In the genomic region with DNA sequence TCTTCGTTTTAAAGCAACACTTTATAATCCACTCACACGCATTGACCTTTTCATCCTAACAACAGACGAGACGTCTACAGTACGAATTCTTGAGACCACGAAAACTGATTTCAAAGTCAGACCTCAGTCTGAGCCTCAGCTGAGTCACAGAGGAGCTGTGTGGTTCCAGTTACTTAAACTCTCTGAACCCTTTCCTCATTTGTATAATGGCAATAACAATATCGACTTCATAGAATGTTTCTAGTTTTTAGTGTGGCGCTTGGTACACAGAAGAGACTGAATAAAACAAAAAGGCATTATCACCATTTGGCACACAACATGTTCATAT, we compare ENCODE assay signal across 14 cellular contexts.
DNase-seq lines count a peak whose midpoint lies in the region; ATAC-seq and TF ChIP-seq lines count a peak whose summit lies in the region.
"Had no signal": no experiment of that assay in that cellular context is flagged by ENCODE, and none has a peak within 500 bp of the region (broad histone marks: within the 10 kb centered on the region; RNA-seq: fewer than 3 reads in every experiment).

No MANE protein-coding gene starts in this region.

- no peak overlapping the region for H2AFZ ChIP-seq in osteoblast (ENCODE audit: low read length)

- peak; percentile 33 for ATAC-seq in activated CD8-positive, alpha-beta memory T cell treated with anti-CD3 and anti-CD28 coated beads, Interleukin-2, amount 10 ng/mL, durations not matched to agents 7 days and 5 days

- H3K9me3 Mint-ChIP-seq in activated CD8-positive, alpha-beta memory T cell treated with anti-CD3 and anti-CD28 coated beads, Interleukin-2, amount 10 ng/mL, durations not matched to agents 7 days and 5 days (ENCODE audit: low read depth): no peaks in the 10 kb centered on the region
- H3K9me3 Mint-ChIP-seq: activated naive CD4-positive, alpha-beta T cell treated with anti-CD3 and anti-CD28 coated beads, Interleukin-2, amount 10 ng/mL, durations not matched to agents 7 days and 5 days; dendritic cell treated with granulocyte-macrophage colony-stimulating factor and Interleukin-4, amounts not matched to agents 40 ng/mL and 50 ng/mL, for 4 days had no signal

- no peak for TF ChIP-seq CTCF in osteoblast (IDR thresholded peaks at IDR 0.05; ENCODE audit: extremely low read depth, low read depth, low read length)

- peak overlapping the region; percentile 97 for H3K27ac ChIP-seq in osteoblast (ENCODE audit: low read depth, low read length)
- H3K27ac ChIP-seq: pancreas had no signal

- H3K4me1 ChIP-seq in osteoblast (ENCODE audit: insufficient read depth, low read length): peaks cover 15% of the 10 kb centered on the region

- CTCF ChIA-PET in activated CD8-positive, alpha-beta memory T cell treated with anti-CD3 and anti-CD28 coated beads, Interleukin-2, amount 10 ng/mL, durations not matched to agents 7 days and 5 days (lab: Charles Lee): interaction anchor here (0.8 to 1.4 kb wide), 3 partner anchors 12 to 29 kb away, joined by 3 read pairs; no protein-coding TSS in a partner anchor

- H3K4me2 ChIP-seq in osteoblast (ENCODE audit: insufficient read depth, low read length): peak overlapping the region; percentile 60

- peaks cover 33% of the 10 kb centered on the region for H3K36me3 Mint-ChIP-seq in activated CD8-positive, alpha-beta memory T cell treated with anti-CD3 and anti-CD28 coated beads, Interleukin-2, amount 10 ng/mL, durations not matched to agents 7 days and 5 days

- no peaks in the 10 kb centered on the region for H3K9me3 ChIP-seq in osteoblast (ENCODE audit: low read depth, low read length)
- H3K9me3 ChIP-seq: pancreas had no signal

- DNase-seq in activated CD8-positive, alpha-beta memory T cell treated with anti-CD3 and anti-CD28 coated beads, Interleukin-2, amount 10 ng/mL, durations not matched to agents 7 days and 5 days: no peak
- DNase-seq in activated CD8-positive, alpha-beta memory T cell treated with anti-CD3 and anti-CD28 coated beads, Interleukin-2, amount 50 U/mL, for 48 hours: no peak
- DNase-seq in LHCN-M2 (ENCODE audit: low read depth) (peak; percentile 59), astrocyte of the hippocampus (ENCODE audit: low read depth, low spot score) (peak; percentile 84), osteoblast (ENCODE audit: insufficient read length, low spot score, missing footprints) (no peak), GF-D8 (lab: John Stamatoyannopoulos, UW) (no peak), activated gamma-delta T cell (lab: John Stamatoyannopoulos, UW) (no peak), HuH-7 (ENCODE audit: low spot score) (no peak)
- DNase-seq: activated naive CD4-positive, alpha-beta T cell treated with anti-CD3 and anti-CD28 coated beads, Interleukin-2, amount 10 ng/mL, durations not matched to agents 7 days and 5 days; NCI-H1092; NCI-H345; pancreas had no signal

- H3K4me1 Mint-ChIP-seq in activated CD8-positive, alpha-beta memory T cell treated with anti-CD3 and anti-CD28 coated beads, Interleukin-2, amount 10 ng/mL, durations not matched to agents 7 days and 5 days: peaks cover 29% of the 10 kb centered on the region

- peaks cover 6% of the 10 kb centered on the region for H3K79me2 ChIP-seq in osteoblast (ENCODE audit: insufficient read depth, low read length)

- H3K27ac Mint-ChIP-seq in activated CD8-positive, alpha-beta memory T cell treated with anti-CD3 and anti-CD28 coated beads, Interleukin-2, amount 10 ng/mL, durations not matched to agents 7 days and 5 days: no peak overlapping the region
- H3K27ac Mint-ChIP-seq: activated naive CD4-positive, alpha-beta T cell treated with anti-CD3 and anti-CD28 coated beads, Interleukin-2, amount 10 ng/mL, durations not matched to agents 7 days and 5 days; dendritic cell treated with granulocyte-macrophage colony-stimulating factor and Interleukin-4, amounts not matched to agents 40 ng/mL and 50 ng/mL, for 4 days; mesothelial cell of epicardium had no signal

- no peaks in the 10 kb centered on the region for H3K27me3 Mint-ChIP-seq in activated CD8-positive, alpha-beta memory T cell treated with anti-CD3 and anti-CD28 coated beads, Interleukin-2, amount 10 ng/mL, durations not matched to agents 7 days and 5 days
- H3K27me3 Mint-ChIP-seq: activated naive CD4-positive, alpha-beta T cell treated with anti-CD3 and anti-CD28 coated beads, Interleukin-2, amount 10 ng/mL, durations not matched to agents 7 days and 5 days; dendritic cell treated with granulocyte-macrophage colony-stimulating factor and Interleukin-4, amounts not matched to agents 40 ng/mL and 50 ng/mL, for 4 days had no signal

- peaks cover 7% of the 10 kb centered on the region for H4K20me1 ChIP-seq in osteoblast (ENCODE audit: insufficient read depth, low read length)

- no peak overlapping the region for H3K4me3 Mint-ChIP-seq in activated CD8-positive, alpha-beta memory T cell treated with anti-CD3 and anti-CD28 coated beads, Interleukin-2, amount 10 ng/mL, durations not matched to agents 7 days and 5 days
- H3K4me3 Mint-ChIP-seq: activated naive CD4-positive, alpha-beta T cell treated with anti-CD3 and anti-CD28 coated beads, Interleukin-2, amount 10 ng/mL, durations not matched to agents 7 days and 5 days; dendritic cell treated with granulocyte-macrophage colony-stimulating factor and Interleukin-4, amounts not matched to agents 40 ng/mL and 50 ng/mL, for 4 days; mesothelial cell of epicardium had no signal

- no peaks in the 10 kb centered on the region for H3K27me3 ChIP-seq in osteoblast (ENCODE audit: insufficient read depth, low read length)
- H3K27me3 ChIP-seq: pancreas had no signal

- peaks cover 9% of the 10 kb centered on the region for H3K36me3 ChIP-seq in osteoblast (ENCODE audit: insufficient read depth, low read length)

- no peak overlapping the region for H3K4me3 ChIP-seq in osteoblast (ENCODE audit: insufficient read depth, low read length)
- H3K4me3 ChIP-seq: pancreas had no signal

Comparison
In these comparisons a context has a peak if more than half of its experiments do, and no peak if none do; other contexts are left out.
1. DNase-seq: peak in LHCN-M2 (single experiment) and astrocyte of the hippocampus (single experiment); none in activated CD8-positive, alpha-beta memory T cell treated with anti-CD3 and anti-CD28 coated beads, Interleukin-2, amount 10 ng/mL, durations not matched to agents 7 days and 5 days (single experiment), activated CD8-positive, alpha-beta memory T cell treated with anti-CD3 and anti-CD28 coated beads, Interleukin-2, amount 50 U/mL, for 48 hours (single experiment), osteoblast (single experiment), GF-D8 (single experiment), activated gamma-delta T cell (single experiment) and HuH-7 (single experiment).